1 cellular context compared by ENCODE assay signal in genomic region chr17:63475491-63476412, GRCh38.
TF ChIP-seq lines count a peak whose summit lies in the region.

No MANE protein-coding gene starts in this region.

TF ChIP-seq in SK-N-SH treated with all-trans-retinoic acid at 6 μM for 48 hours, 23 proteins besides CTCF, POLR2A, EP300 and RAD21 (continued from another document):
- TF ChIP-seq POU6F1 (CRISPR knock-in tag; IDR thresholded peaks at IDR 0.05; ENCODE audit: borderline replicate concordance, low read depth) (no peak), PPARA (CRISPR knock-in tag; IDR thresholded peaks at IDR 0.05; ENCODE audit: borderline replicate concordance) (no peak), RARB (CRISPR knock-in tag; IDR thresholded peaks at IDR 0.05) (no peak), ZNF8 (CRISPR knock-in tag; IDR thresholded peaks at IDR 0.05) (no peak), CSDC2 (CRISPR knock-in tag; IDR thresholded peaks at IDR 0.05) (no peak), TOX (CRISPR knock-in tag; IDR thresholded peaks at IDR 0.05; ENCODE audit: borderline replicate concordance) (no peak), ZNF565 (CRISPR knock-in tag; conservative IDR thresholded peaks at IDR 0.05; ENCODE audit: low read depth) (no peak), ZNF70 (CRISPR knock-in tag; IDR thresholded peaks at IDR 0.05) (no peak), OSR1 (CRISPR knock-in tag; IDR thresholded peaks at IDR 0.05) (no peak), ZC3H10 (CRISPR knock-in tag; IDR thresholded peaks at IDR 0.05) (no peak), TSHZ2 (CRISPR knock-in tag; IDR thresholded peaks at IDR 0.05) (no peak), ISL1 (CRISPR knock-in tag; IDR thresholded peaks at IDR 0.05) (no peak)
